ENCODE assay signal across 13 cellular contexts in genomic region chr11:64893194-64894069, GRCh38. TPM values are rescaled to one million over a fixed set of nuclear protein-coding genes. Genes with fewer than 3 reads are reported as not detected.
DNase-seq lines count a peak whose midpoint lies in the region; ATAC-seq, FAIRE-seq and TF ChIP-seq lines count a peak whose summit lies in the region.
"Had no signal": no experiment of that assay in that cellular context is flagged by ENCODE, and none has a peak within 500 bp of the region (broad histone marks: within the 10 kb centered on the region; RNA-seq: fewer than 3 reads in every experiment).

No MANE protein-coding gene starts in this region.

- H3K4me3 ChIP-seq in H1 (ENCODE audit: extremely low read depth in 1 of 4, insufficient read depth in 2 of 4, low read depth in 3 of 4, low read length in 4 of 4) (no peak overlapping the region), neuronal stem cell (ENCODE audit: low read length in 2 of 2) (no peak overlapping the region)

- H3K27ac Mint-ChIP-seq in stimulated activated naive CD8-positive, alpha-beta T cell treated with anti-CD3 and anti-CD28 coated beads, Interleukin-15, amount 100 ng/mL, for 72 hours: no peak overlapping the region
- H3K27ac Mint-ChIP-seq: activated T-helper 1 cell treated with anti-CD3 and anti-CD28 coated beads, Interleukin-12 subunit alpha, Interleukin-12 subunit beta, Interleukin-2, Interleukin-4 antibody, amounts not matched to agents 30 ng/mL and 10 ng/mL and 1 ng/mL, durations not matched to agents 14 hours and 24 hours and 36 hours had no signal

- H3K4ac ChIP-seq in H1 (replicated peaks; ENCODE audit: insufficient read length, low read depth, low read length) (no peak overlapping the region), neuronal stem cell (ENCODE audit: low read length) (no peak overlapping the region)

- H3K36me3 ChIP-seq in H1 (ENCODE audit: control insufficient read depth in 2 of 4, insufficient read depth in 4 of 4, low read length in 3 of 4) (peaks cover 0 to 8% (median under 1%) of the 10 kb centered on the region in 4 experiments; a peak in 3 of 8 replicates), neuronal stem cell (replicated peaks in 1 of 2; ENCODE audit: control insufficient read depth in 2 of 2, insufficient read depth in 2 of 2, low read length in 2 of 2) (peaks cover 7 to 8% of the 10 kb centered on the region in 2 donors)

- no peak overlapping the region; a peak in 1 of 7 replicates for H3K9ac ChIP-seq in H1 (replicated peaks in 1 of 4; ENCODE audit: extremely low read depth in 1 of 4, low read depth in 3 of 4, low read length in 3 of 4)
- H3K9ac ChIP-seq in neuronal stem cell (ENCODE audit: low read depth, low read length, poor library complexity): no peak overlapping the region

- whole genome bisulfite sequencing in H1 (ENCODE audit: extremely low coverage in 1 of 2, insufficient coverage in 1 of 2, insufficient read length in 1 of 2, insufficient replicate concordance in 2 of 2, low coverage in 1 of 2, low lambda C conversion rate in 2 of 2, missing lambda C conversion rate in 1 of 2), 2 experiments: 86% methylated on average over 22 of the region's 25 CpGs; no CpG with 5 or more reads in 1 of the 2 experiments
- no CpG with 5 or more reads among the region's 25 CpGs for WGBS in neuronal stem cell (ENCODE audit: extremely low coverage in 2 of 2, insufficient read length in 2 of 2, insufficient replicate concordance in 1 of 2), 2 donors

- H3K18ac ChIP-seq in H1 (ENCODE audit: extremely low read depth, low read length) (no peak overlapping the region), neuronal stem cell (ENCODE audit: low read length) (peak overlapping the region; percentile 24)

- H3K79me1 ChIP-seq in H1 (ENCODE audit: low read depth, low read length): no peaks in the 10 kb centered on the region
- H3K79me1 ChIP-seq in neuronal stem cell (ENCODE audit: low read depth, low read length): peaks cover 1% of the 10 kb centered on the region

- H3K4me1 ChIP-seq in H1 (replicated peaks in 1 of 4; ENCODE audit: control insufficient read depth in 3 of 4, insufficient read depth in 4 of 4, low read length in 3 of 4): peaks cover 0 to 7% (median 3%) of the 10 kb centered on the region in 4 experiments; a peak in 4 of 7 replicates
- peaks cover 2 to 4% of the 10 kb centered on the region in 2 donors for H3K4me1 ChIP-seq in neuronal stem cell (ENCODE audit: control insufficient read depth in 2 of 2, insufficient read depth in 1 of 2, low read depth in 1 of 2, low read length in 2 of 2)

- H3K4me2 ChIP-seq in H1 (ENCODE audit: insufficient read depth in 1 of 2, low read depth in 2 of 2, low read length in 2 of 2): no peak overlapping the region
- no peak overlapping the region for H3K4me2 ChIP-seq in neuronal stem cell (ENCODE audit: insufficient read depth, low read length, poor library complexity, severe bottlenecking)

- no peaks in the 10 kb centered on the region for H3K9me3 ChIP-seq in H1 (ENCODE audit: insufficient read depth in 2 of 2, low read depth in 1 of 2, low read length in 1 of 2)
- no peaks in the 10 kb centered on the region for H3K9me3 ChIP-seq in neuronal stem cell (replicated peaks in 1 of 2; ENCODE audit: control insufficient read depth in 2 of 2, insufficient read depth in 1 of 2, low read depth in 1 of 2, low read length in 2 of 2)
- H3K9me3 ChIP-seq: tibial nerve had no signal

- TF ChIP-seq EP300 in H1 (IDR thresholded peaks at IDR 0.05; ENCODE audit: borderline replicate concordance in 1 of 2, low read depth in 2 of 2, low read length in 2 of 2): no peak

- H4K5ac ChIP-seq in H1 (ENCODE audit: insufficient read length, low read depth, low read length): no peak overlapping the region

- H3K27ac ChIP-seq in H1 (ENCODE audit: low read depth, low read length) (no peak overlapping the region), neuronal stem cell (replicated peaks; ENCODE audit: low read length) (no peak overlapping the region)

- POLR2A ChIA-PET in H1 (lab: Charles Lee; ENCODE audit: partially characterized antibody): interaction anchor here (1.1 to 24.6 kb wide), 6 partner anchors 13 to 115 kb away, joined by 3 to 408 read pairs (median 5); partner anchors contain the start of genes EHD1 and SF1

- CTCF ChIA-PET in H1 (lab: Charles Lee; ENCODE audit: partially characterized antibody): interaction anchor here (0.5 to 32.2 kb wide), 23 partner anchors 9 to 300 kb away, joined by 3 to 1058 read pairs (median 4); partner anchors contain the start of genes BATF2, CDC42BPG, EHD1 and MAJIN

- peak overlapping the region; percentile 75; the same call in 1 of the 2 replicates for H4K8ac ChIP-seq in H1 (ENCODE audit: extremely low read depth, insufficient read depth, low read length)
- H4K8ac ChIP-seq in neuronal stem cell (ENCODE audit: low read depth, low read length): no peak overlapping the region

- no peaks in the 10 kb centered on the region for H3K27me3 Mint-ChIP-seq in stimulated activated naive CD8-positive, alpha-beta T cell treated with anti-CD3 and anti-CD28 coated beads, Interleukin-15, amount 100 ng/mL, for 72 hours

- TF ChIP-seq CTCF in H1 (IDR thresholded peaks at IDR 0.05; ENCODE audit: control extremely low read depth in 1 of 3, insufficient read depth in 1 of 3, low read depth in 1 of 3, low read length in 3 of 3): peak in 1 of 3 experiments; percentile 14; a peak in 1 of 4 replicates

- H2BK5ac ChIP-seq in H1 (ENCODE audit: low read depth, low read length) (no peak overlapping the region; the same call in 1 of the 2 replicates), neuronal stem cell (ENCODE audit: low read length) (no peak overlapping the region)

- H3K56ac ChIP-seq in H1 (replicated peaks; ENCODE audit: insufficient read length, low read depth, low read length): no peak overlapping the region

- no peak; a peak in 1 of 4 replicates for TF ChIP-seq RAD21 in H1 (IDR thresholded peaks at IDR 0.05 in 1 of 2, conservative IDR thresholded peaks at IDR 0.05 in 1 of 2; ENCODE audit: low read depth in 2 of 2, low read length in 2 of 2)

- H2AK5ac ChIP-seq in H1 (ENCODE audit: low read depth, low read length) (0 out of 2 replicates have a peak overlapping the region, but pooled peaks have one; percentile 1), neuronal stem cell (ENCODE audit: low read depth, low read length) (peak overlapping the region; percentile 50)

- no peaks in the 10 kb centered on the region for H3K23me2 ChIP-seq in H1 (ENCODE audit: low read depth, low read length)

- H3K14ac ChIP-seq in H1 (ENCODE audit: insufficient read length): no peak overlapping the region
- no peak overlapping the region for H3K14ac ChIP-seq in neuronal stem cell (ENCODE audit: low read length)

- no peaks in the 10 kb centered on the region for H3K79me2 ChIP-seq in H1 (ENCODE audit: control insufficient read depth in 1 of 2, insufficient read depth in 2 of 2, low read length in 2 of 2)

- ATAC-seq in HG03378 (IDR thresholded peaks at IDR 0.05; ENCODE audit: unreplicated experiment) (no peak), HG02938 (IDR thresholded peaks at IDR 0.05; ENCODE audit: unreplicated experiment) (no peak)
- no peak for ATAC-seq in stimulated activated naive CD8-positive, alpha-beta T cell treated with anti-CD3 and anti-CD28 coated beads, Interleukin-15, amount 100 ng/mL, for 72 hours

- H2AFZ ChIP-seq in H1 (ENCODE audit: low read length): no peak overlapping the region
- no peak overlapping the region for H2AFZ ChIP-seq in neuronal stem cell (ENCODE audit: low read length)

- no peak for TF ChIP-seq POLR2A in H1 (IDR thresholded peaks at IDR 0.05; ENCODE audit: control extremely low read depth in 1 of 2, low read depth in 2 of 2, low read length in 2 of 2)

- H3K23ac ChIP-seq in H1 (ENCODE audit: insufficient read length) (no peak overlapping the region), neuronal stem cell (ENCODE audit: low read depth, low read length, poor library complexity) (no peak overlapping the region)

- H2BK120ac ChIP-seq in H1 (replicated peaks; ENCODE audit: low read depth, low read length): no peak overlapping the region
- H2BK120ac ChIP-seq in neuronal stem cell (ENCODE audit: low read depth, low read length): no peak overlapping the region

- DNase-seq in COLO668 (lab: John Stamatoyannopoulos, UW; ENCODE audit: unreplicated experiment) (peak; percentile 91), HT-29 (ENCODE audit: low spot score) (peak; percentile 91), H1 (ENCODE audit: low read depth in 1 of 2, low spot score in 2 of 2) (no peak), neuronal stem cell (ENCODE audit: low spot score) (no peak), Ammon's horn (ENCODE audit: low spot score) (no peak)
- no peak for DNase-seq in stimulated activated naive CD8-positive, alpha-beta T cell treated with anti-CD3 and anti-CD28 coated beads, Interleukin-15, amount 100 ng/mL, for 72 hours

- H3K27me3 ChIP-seq in H1 (replicated peaks in 1 of 4; ENCODE audit: control insufficient read depth in 3 of 4, extremely low read depth in 1 of 4, insufficient read depth in 3 of 4, low read length in 3 of 4): no peaks in the 10 kb centered on the region
- no peaks in the 10 kb centered on the region for H3K27me3 ChIP-seq in neuronal stem cell (ENCODE audit: control insufficient read depth in 3 of 3, insufficient read depth in 3 of 3, low read depth in 1 of 3, low read length in 3 of 3)
- H3K27me3 ChIP-seq: tibial nerve had no signal

- H2BK12ac ChIP-seq in H1 (ENCODE audit: low read depth, low read length): no peak overlapping the region
- no peak overlapping the region for H2BK12ac ChIP-seq in neuronal stem cell (ENCODE audit: low read length)

- H2BK20ac ChIP-seq in H1 (ENCODE audit: low read length): no peak overlapping the region

- H3K9me3 Mint-ChIP-seq in stimulated activated naive CD8-positive, alpha-beta T cell treated with anti-CD3 and anti-CD28 coated beads, Interleukin-15, amount 100 ng/mL, for 72 hours: no peaks in the 10 kb centered on the region
- H3K9me3 Mint-ChIP-seq: activated T-helper 1 cell treated with anti-CD3 and anti-CD28 coated beads, Interleukin-12 subunit alpha, Interleukin-12 subunit beta, Interleukin-2, Interleukin-4 antibody, amounts not matched to agents 30 ng/mL and 10 ng/mL and 1 ng/mL, durations not matched to agents 14 hours and 24 hours and 36 hours had no signal

- peaks cover 18% of the 10 kb centered on the region for H3K4me1 Mint-ChIP-seq in stimulated activated naive CD8-positive, alpha-beta T cell treated with anti-CD3 and anti-CD28 coated beads, Interleukin-15, amount 100 ng/mL, for 72 hours

- peaks cover 0 to 2% of the 10 kb centered on the region in 2 experiments for H4K20me1 ChIP-seq in H1 (replicated peaks in 1 of 2; ENCODE audit: control insufficient read depth in 1 of 2, insufficient read depth in 2 of 2, low read length in 2 of 2)

- FAIRE-seq in H1 (lab: Jason Lieb, UNC): no peak

- H2BK15ac ChIP-seq in H1 (ENCODE audit: low read length) (no peak overlapping the region), neuronal stem cell (ENCODE audit: low read length) (no peak overlapping the region)

- no peak overlapping the region for H3K4me3 Mint-ChIP-seq in stimulated activated naive CD8-positive, alpha-beta T cell treated with anti-CD3 and anti-CD28 coated beads, Interleukin-15, amount 100 ng/mL, for 72 hours
- H3K4me3 Mint-ChIP-seq: activated T-helper 1 cell treated with anti-CD3 and anti-CD28 coated beads, Interleukin-12 subunit alpha, Interleukin-12 subunit beta, Interleukin-2, Interleukin-4 antibody, amounts not matched to agents 30 ng/mL and 10 ng/mL and 1 ng/mL, durations not matched to agents 14 hours and 24 hours and 36 hours had no signal

- no peak overlapping the region for H4K91ac ChIP-seq in H1 (replicated peaks; ENCODE audit: insufficient read length, low read length)
- H4K91ac ChIP-seq in neuronal stem cell (ENCODE audit: low read depth, low read length, poor library complexity): no peak overlapping the region

RNA-seq across cellular contexts. Expression of gene EHD1, which starts 15.0 kb away (rescaled TPM):
- 118 and 123 TPM in 2 replicates for total RNA-seq in HT-29 (2014; rRNA removed; shearing (Covaris generic))
- 36.9 and 42.9 TPM in 2 replicates for total RNA-seq in H1 (2021; fragmentation: NEBNext Ultra II Directional; extraction: Animal tissue kit (Norgen Biotek cat#: 25700))
- polyA plus RNA-seq in H1 (2011; rRNA removed): 31.5 and 54.0 TPM in 2 replicates
- polyA plus RNA-seq in H1 (2011; cell fraction: cytosol; rRNA removed): 33.1 TPM
- polyA plus RNA-seq in H1 (2011; cell fraction: nucleus; rRNA removed): 38.0 TPM
- 22.9 to 33.8 TPM (median 30.9 TPM) in 4 replicates for polyA plus RNA-seq in H1 (2012, experiment 1 of 2)
- 28.9 TPM for polyA plus RNA-seq in H1 (2012, experiment 2 of 2)
- polyA plus RNA-seq in H1 (2013, experiment 1 of 2): 19.7 TPM
- polyA plus RNA-seq in H1 (2013, experiment 2 of 2): 17.7 TPM
- polyA minus RNA-seq in H1 (2011; rRNA and poly(A)+ RNA removed): 24.7 and 48.1 TPM in 2 replicates
- polyA minus RNA-seq in H1 (2011; cell fraction: cytosol; rRNA and poly(A)+ RNA removed): 28.1 TPM
- 22.0 TPM for polyA minus RNA-seq in H1 (2011; cell fraction: nucleus; rRNA and poly(A)+ RNA removed)
- polyA plus RNA-seq in neuronal stem cell (2013, experiment 1 of 2): 24.4 TPM
- 23.3 TPM for polyA plus RNA-seq in neuronal stem cell (2013, experiment 2 of 2)

RNA-seq across cellular contexts. Expression of gene ATG2A, which starts 23.6 kb away (rescaled TPM):
- total RNA-seq in HT-29 (2014; rRNA removed; shearing (Covaris generic)): 47.1 and 50.5 TPM in 2 replicates
- 20.9 and 22.1 TPM in 2 replicates for total RNA-seq in H1 (2021; fragmentation: NEBNext Ultra II Directional; extraction: Animal tissue kit (Norgen Biotek cat#: 25700))
- 12.1 and 19.8 TPM in 2 replicates for polyA plus RNA-seq in H1 (2011; rRNA removed)
- 7.3 TPM for polyA plus RNA-seq in H1 (2011; cell fraction: cytosol; rRNA removed)
- polyA plus RNA-seq in H1 (2011; cell fraction: nucleus; rRNA removed): 29.8 TPM
- polyA plus RNA-seq in H1 (2012, experiment 1 of 2): 13.2 to 19.6 TPM (median 18.1 TPM) in 4 replicates
- polyA plus RNA-seq in H1 (2012, experiment 2 of 2): 14.9 TPM
- 7.1 TPM for polyA plus RNA-seq in H1 (2013, experiment 1 of 2)
- polyA plus RNA-seq in H1 (2013, experiment 2 of 2): 7.1 TPM
- polyA minus RNA-seq in H1 (2011; rRNA and poly(A)+ RNA removed): 8.1 and 8.8 TPM in 2 replicates
- polyA minus RNA-seq in H1 (2011; cell fraction: cytosol; rRNA and poly(A)+ RNA removed): 18.1 TPM
- 24.5 TPM for polyA minus RNA-seq in H1 (2011; cell fraction: nucleus; rRNA and poly(A)+ RNA removed)
- 5.3 TPM for polyA plus RNA-seq in neuronal stem cell (2013, experiment 1 of 2)
- polyA plus RNA-seq in neuronal stem cell (2013, experiment 2 of 2): 5.5 TPM

RNA-seq across cellular contexts. Expression of gene PPP2R5B, which starts 31.1 kb away (rescaled TPM):
- total RNA-seq in HT-29 (2014; rRNA removed; shearing (Covaris generic)): 7.9 and 8.9 TPM in 2 replicates
- total RNA-seq in H1 (2021; fragmentation: NEBNext Ultra II Directional; extraction: Animal tissue kit (Norgen Biotek cat#: 25700)): 5.1 and 5.8 TPM in 2 replicates
- 4.9 and 6.3 TPM in 2 replicates for polyA plus RNA-seq in H1 (2011; rRNA removed)
- polyA plus RNA-seq in H1 (2011; cell fraction: cytosol; rRNA removed): 5.2 TPM
- polyA plus RNA-seq in H1 (2011; cell fraction: nucleus; rRNA removed): 13.4 TPM
- polyA plus RNA-seq in H1 (2012, experiment 1 of 2): 4.7 to 4.8 TPM (median 4.7 TPM) in 4 replicates
- polyA plus RNA-seq in H1 (2012, experiment 2 of 2): 5.9 TPM
- polyA plus RNA-seq in H1 (2013, experiment 1 of 2): 3.7 TPM
- 3.8 TPM for polyA plus RNA-seq in H1 (2013, experiment 2 of 2)
- polyA minus RNA-seq in H1 (2011; rRNA and poly(A)+ RNA removed): 2.3 and 2.8 TPM in 2 replicates
- 2.5 TPM for polyA minus RNA-seq in H1 (2011; cell fraction: cytosol; rRNA and poly(A)+ RNA removed)
- 4.9 TPM for polyA minus RNA-seq in H1 (2011; cell fraction: nucleus; rRNA and poly(A)+ RNA removed)
- 5.7 TPM for polyA plus RNA-seq in neuronal stem cell (2013, experiment 1 of 2)
- 6.1 TPM for polyA plus RNA-seq in neuronal stem cell (2013, experiment 2 of 2)

RNA-seq across cellular contexts. Expression of gene GPHA2, which starts 42.3 kb away (rescaled TPM):
- not detected in 2 replicates for total RNA-seq in HT-29 (2014; rRNA removed; shearing (Covaris generic))
- total RNA-seq in H1 (2021; fragmentation: NEBNext Ultra II Directional; extraction: Animal tissue kit (Norgen Biotek cat#: 25700)): 0.97 and 1.5 TPM in 2 replicates
- 4.4 and 5.4 TPM in 2 replicates for polyA plus RNA-seq in H1 (2011; rRNA removed)
- polyA plus RNA-seq in H1 (2011; cell fraction: cytosol; rRNA removed): 3.3 TPM
- polyA plus RNA-seq in H1 (2011; cell fraction: nucleus; rRNA removed): 2.4 TPM
- polyA plus RNA-seq in H1 (2012, experiment 1 of 2): 1.0 to 2.8 TPM (median 1.6 TPM) in 4 replicates
- polyA plus RNA-seq in H1 (2012, experiment 2 of 2): 3.1 TPM
- 2.5 TPM for polyA plus RNA-seq in H1 (2013, experiment 1 of 2)
- 2.7 TPM for polyA plus RNA-seq in H1 (2013, experiment 2 of 2)
- 1.4 TPM in 1 of 2 replicates, not detected in the other for polyA minus RNA-seq in H1 (2011; rRNA and poly(A)+ RNA removed)
- polyA minus RNA-seq in H1 (2011; cell fraction: cytosol; rRNA and poly(A)+ RNA removed): not detected
- polyA minus RNA-seq in H1 (2011; cell fraction: nucleus; rRNA and poly(A)+ RNA removed): not detected
- 0.84 TPM for polyA plus RNA-seq in neuronal stem cell (2013, experiment 1 of 2)
- 0.89 TPM for polyA plus RNA-seq in neuronal stem cell (2013, experiment 2 of 2)
- total RNA-seq: activated T-helper 1 cell treated with anti-CD3 and anti-CD28 coated beads, Interleukin-12 subunit alpha, Interleukin-12 subunit beta, Interleukin-2, Interleukin-4 antibody, amounts not matched to agents 30 ng/mL and 10 ng/mL and 1 ng/mL, durations not matched to agents 14 hours and 24 hours and 36 hours; dermis microvascular lymphatic vessel endothelial cell; posterior vena cava; T-helper 2 cell treated with Interferon-gamma antibody and Interleukin-4, amounts not matched to agents 100 ng/mL and 5 ng/mL, for 36 hours; tibial nerve had no signal

RNA-seq across cellular contexts. Expression of gene CDC42BPG, which starts 49.0 kb away (rescaled TPM):
- 22.7 and 24.7 TPM in 2 replicates for total RNA-seq in HT-29 (2014; rRNA removed; shearing (Covaris generic))
- 10.6 and 12.3 TPM in 2 replicates for total RNA-seq in H1 (2021; fragmentation: NEBNext Ultra II Directional; extraction: Animal tissue kit (Norgen Biotek cat#: 25700))
- polyA plus RNA-seq in H1 (2011; rRNA removed): 3.7 and 6.7 TPM in 2 replicates
- polyA plus RNA-seq in H1 (2011; cell fraction: cytosol; rRNA removed): 5.9 TPM
- 27.1 TPM for polyA plus RNA-seq in H1 (2011; cell fraction: nucleus; rRNA removed)
- polyA plus RNA-seq in H1 (2012, experiment 1 of 2): 6.2 to 12.1 TPM (median 10.3 TPM) in 4 replicates
- polyA plus RNA-seq in H1 (2012, experiment 2 of 2): 4.7 TPM
- polyA plus RNA-seq in H1 (2013, experiment 1 of 2): 4.8 TPM
- polyA plus RNA-seq in H1 (2013, experiment 2 of 2): 3.8 TPM
- 4.5 and 4.9 TPM in 2 replicates for polyA minus RNA-seq in H1 (2011; rRNA and poly(A)+ RNA removed)
- polyA minus RNA-seq in H1 (2011; cell fraction: cytosol; rRNA and poly(A)+ RNA removed): 7.4 TPM
- polyA minus RNA-seq in H1 (2011; cell fraction: nucleus; rRNA and poly(A)+ RNA removed): 20.2 TPM
- 1.1 TPM for polyA plus RNA-seq in neuronal stem cell (2013, experiment 1 of 2)
- polyA plus RNA-seq in neuronal stem cell (2013, experiment 2 of 2): 1.1 TPM

Comparison
In these comparisons a context has a peak if more than half of its experiments do, and no peak if none do; other contexts are left out.
1. DNase-seq: peak in COLO668 (single experiment) and HT-29 (single experiment); none in H1 (0 of 2), neuronal stem cell (single experiment), Ammon's horn (single experiment) and stimulated activated naive CD8-positive, alpha-beta T cell treated with anti-CD3 and anti-CD28 coated beads, Interleukin-15, amount 100 ng/mL, for 72 hours (0 of 2).